In the genomic region with DNA sequence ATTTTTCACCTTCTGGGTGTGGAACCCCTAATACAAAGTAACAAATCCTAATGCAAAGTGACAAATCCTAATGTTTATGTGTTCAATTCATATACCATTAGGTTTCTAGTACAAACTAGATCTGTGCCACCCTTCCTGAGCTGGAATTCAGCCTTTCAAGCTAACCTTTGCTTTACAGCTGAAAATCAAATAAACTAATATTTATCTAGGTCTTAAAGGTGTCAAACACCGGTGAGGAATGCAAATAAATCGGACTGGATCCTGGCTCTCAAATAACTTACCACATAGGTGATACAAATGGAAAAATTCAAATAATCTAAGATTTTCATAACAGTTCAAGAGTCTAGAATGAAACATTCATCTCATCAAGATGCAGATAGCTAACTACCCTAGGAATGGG, we compare ENCODE assay signal across 35 cellular contexts. TPM values are rescaled to one million over a fixed set of nuclear protein-coding genes. Genes with fewer than 3 reads are reported as not detected.
DNase-seq lines count a peak whose midpoint lies in the region; ATAC-seq and TF ChIP-seq lines count a peak whose summit lies in the region.
"Had no signal": no experiment of that assay in that cellular context is flagged by ENCODE, and none has a peak within 500 bp of the region (broad histone marks: within the 10 kb centered on the region; RNA-seq: fewer than 3 reads in every experiment).

No MANE protein-coding gene starts in this region.

- H4K20me1 ChIP-seq in hepatocyte (ENCODE audit: insufficient read depth, poor library complexity, severe bottlenecking) = peaks cover 20% of the 10 kb centered on the region

- peak overlapping the region; percentile 39 for H3K4me2 ChIP-seq in hepatocyte

- no peak for TF ChIP-seq CTCF in CD8-positive, alpha-beta T cell (IDR thresholded peaks at IDR 0.05)
- no peak for TF ChIP-seq CTCF in hepatocyte (IDR thresholded peaks at IDR 0.05; ENCODE audit: poor library complexity)

- H3K27ac ChIP-seq in CD8-positive, alpha-beta T cell (ENCODE audit: low read depth, low read length) = no peak overlapping the region
- peak overlapping the region; percentile 66 for H3K27ac ChIP-seq in hepatocyte
- H3K27ac ChIP-seq: ascending aorta, parathyroid adenoma, uterus had no signal

- peak overlapping the region; percentile 83 for H3K27ac Mint-ChIP-seq in CD8-positive, alpha-beta T cell
- H3K27ac Mint-ChIP-seq in naive thymus-derived CD8-positive, alpha-beta T cell = peak overlapping the region in 6 of 10 donors; percentile 14 to 83 (median 79)
- H3K27ac Mint-ChIP-seq: activated CD8-positive, alpha-beta T cell treated with anti-CD3 and anti-CD28 coated beads for 36 hours; activated naive CD8-positive, alpha-beta T cell treated with anti-CD3 and anti-CD28 coated beads, Interleukin-2, amount 10 ng/mL, durations not matched to agents 7 days and 5 days; CD14-positive monocyte; endodermal cell; HFFc6; nephron progenitor cell had no signal

- no peaks in the 10 kb centered on the region for H3K9me3 ChIP-seq in CD8-positive, alpha-beta T cell (ENCODE audit: low read length)
- no peaks in the 10 kb centered on the region for H3K9me3 ChIP-seq in hepatocyte (ENCODE audit: low read depth)
- H3K9me3 ChIP-seq: ascending aorta, heart right ventricle, uterus had no signal

- H3K9me3 Mint-ChIP-seq in CD8-positive, alpha-beta T cell = no peaks in the 10 kb centered on the region
- no peaks in the 10 kb centered on the region for H3K9me3 Mint-ChIP-seq in naive thymus-derived CD8-positive, alpha-beta T cell
- H3K9me3 Mint-ChIP-seq: activated CD8-positive, alpha-beta T cell treated with anti-CD3 and anti-CD28 coated beads for 36 hours; activated naive CD8-positive, alpha-beta T cell treated with anti-CD3 and anti-CD28 coated beads, Interleukin-2, amount 10 ng/mL, durations not matched to agents 7 days and 5 days; activated T-helper 17 cell treated with anti-CD3 and anti-CD28 coated beads, Interleukin-2, amount 50 U/mL, for 72 hours; CD14-positive monocyte; endodermal cell; HFFc6; nephron progenitor cell; stimulated activated effector memory CD8-positive, alpha-beta T cell treated with anti-CD3 and anti-CD28 coated beads, Interleukin-12 subunit alpha, Interleukin-12 subunit beta, amount 100 ng/mL, for 72 hours had no signal

- no peaks in the 10 kb centered on the region for H3K27me3 Mint-ChIP-seq in CD8-positive, alpha-beta T cell (ENCODE audit: low read depth)
- H3K27me3 Mint-ChIP-seq in naive thymus-derived CD8-positive, alpha-beta T cell = no peaks in the 10 kb centered on the region
- H3K27me3 Mint-ChIP-seq: activated CD8-positive, alpha-beta T cell treated with anti-CD3 and anti-CD28 coated beads for 36 hours; activated naive CD8-positive, alpha-beta T cell treated with anti-CD3 and anti-CD28 coated beads, Interleukin-2, amount 10 ng/mL, durations not matched to agents 7 days and 5 days; activated T-helper 17 cell treated with anti-CD3 and anti-CD28 coated beads, Interleukin-2, amount 50 U/mL, for 72 hours had no signal

- intact Hi-C loops in CD8-positive, alpha-beta T cell (cut with DNase I, micrococcal nuclease) = no loop called here

- 48% methylated on average over 2 of the region's 2 CpGs for WGBS in hepatocyte (ENCODE audit: low lambda C conversion rate, missing lambda C conversion rate)

- peaks cover 90% of the 10 kb centered on the region for H3K4me1 Mint-ChIP-seq in CD8-positive, alpha-beta T cell (ENCODE audit: low read depth)
- peaks cover 46 to 93% (median 91%) of the 10 kb centered on the region in 4 donors for H3K4me1 Mint-ChIP-seq in naive thymus-derived CD8-positive, alpha-beta T cell

- H3K4me1 ChIP-seq in CD8-positive, alpha-beta T cell (ENCODE audit: insufficient read depth, low read length) = peaks cover 39% of the 10 kb centered on the region
- peaks cover 8% of the 10 kb centered on the region for H3K4me1 ChIP-seq in hepatocyte (ENCODE audit: insufficient read depth)
- H3K4me1 ChIP-seq: uterus had no signal

- H3K36me3 ChIP-seq in CD8-positive, alpha-beta T cell (ENCODE audit: insufficient read depth, low read length) = no peaks in the 10 kb centered on the region
- H3K36me3 ChIP-seq in hepatocyte (replicated peaks; ENCODE audit: insufficient read depth, low read depth) = no peaks in the 10 kb centered on the region
- H3K36me3 ChIP-seq: ascending aorta, uterus had no signal

- peaks cover 37% of the 10 kb centered on the region for H3K36me3 Mint-ChIP-seq in CD8-positive, alpha-beta T cell
- peaks cover 0 to 24% (median 1%) of the 10 kb centered on the region in 3 donors for H3K36me3 Mint-ChIP-seq in naive thymus-derived CD8-positive, alpha-beta T cell

- no peaks in the 10 kb centered on the region for H3K9me2 ChIP-seq in hepatocyte (replicated peaks; ENCODE audit: insufficient read depth)

- no peaks in the 10 kb centered on the region for H3K27me3 ChIP-seq in CD8-positive, alpha-beta T cell (ENCODE audit: insufficient read depth, low read length)
- H3K27me3 ChIP-seq in hepatocyte = no peaks in the 10 kb centered on the region
- H3K27me3 ChIP-seq: ascending aorta, heart right ventricle, uterus had no signal

- POLR2A ChIA-PET in CD8-positive, alpha-beta T cell (lab: Charles Lee) = interaction anchor here (1.3 to 1.8 kb wide), 2 partner anchors 12 to 22 kb away, joined by 4 to 5 read pairs; a partner anchor contains a TSS
- POLR2A ChIA-PET in naive thymus-derived CD8-positive, alpha-beta T cell (lab: Charles Lee) = no interaction called here

- CTCF ChIA-PET in CD8-positive, alpha-beta T cell (lab: Charles Lee) = interaction anchor here (1.3 kb wide), 1 partner anchor 199 kb away, joined by 3 read pairs; no protein-coding TSS in a partner anchor

- no peak overlapping the region for H3K4me3 Mint-ChIP-seq in CD8-positive, alpha-beta T cell
- no peak overlapping the region for H3K4me3 Mint-ChIP-seq in naive thymus-derived CD8-positive, alpha-beta T cell
- H3K4me3 Mint-ChIP-seq: activated CD8-positive, alpha-beta T cell treated with anti-CD3 and anti-CD28 coated beads for 36 hours; activated naive CD8-positive, alpha-beta T cell treated with anti-CD3 and anti-CD28 coated beads, Interleukin-2, amount 10 ng/mL, durations not matched to agents 7 days and 5 days; activated T-helper 17 cell treated with anti-CD3 and anti-CD28 coated beads, Interleukin-2, amount 50 U/mL, for 72 hours; CD14-positive monocyte; endodermal cell; HFFc6; nephron progenitor cell; stimulated activated effector memory CD8-positive, alpha-beta T cell treated with anti-CD3 and anti-CD28 coated beads, Interleukin-12 subunit alpha, Interleukin-12 subunit beta, amount 100 ng/mL, for 72 hours had no signal

- H2AFZ ChIP-seq in hepatocyte = no peak overlapping the region
- H2AFZ ChIP-seq: parathyroid adenoma had no signal

- H3K79me2 ChIP-seq in hepatocyte = peaks cover 97% of the 10 kb centered on the region

- DNase-seq in CD8-positive, alpha-beta T cell = no peak
- DNase-seq in HT-29 (ENCODE audit: low spot score) = peak; percentile 5
- peak; percentile 29 for DNase-seq in hepatocyte (ENCODE audit: low spot score)
- no peak for DNase-seq in naive thymus-derived CD8-positive, alpha-beta T cell
- DNase-seq in LoVo (ENCODE audit: low spot score) = no peak
- DNase-seq in activated CD4-positive, CD25-positive, alpha-beta regulatory T cell (lab: John Stamatoyannopoulos, UW) = no peak
- DNase-seq in stimulated activated CD4-positive, alpha-beta T cell treated with anti-CD3 and anti-CD28 coated beads, Interleukin-1b, Interleukin-23, amount 100 ng/mL, for 48 hours = no peak
- DNase-seq: activated CD8-positive, alpha-beta T cell treated with anti-CD3 and anti-CD28 coated beads for 36 hours; activated naive CD8-positive, alpha-beta T cell treated with anti-CD3 and anti-CD28 coated beads, Interleukin-2, amount 10 ng/mL, durations not matched to agents 7 days and 5 days; caudate nucleus; cortex of kidney; DMS 273 treated with DMSO at 0.1 percent for 48 hours; endodermal cell; foreskin melanocyte; GOT3; heart right ventricle; HFFc6; IMR-90; midbrain; NCI-H1105; NCI-H1930; NCI-H2227 treated with DMSO at 0.1 percent for 48 hours; nephron progenitor cell; right cardiac atrium; stimulated activated CD4-positive, alpha-beta T cell treated with anti-CD3 and anti-CD28 coated beads, Interleukin-12 subunit alpha, Interleukin-12 subunit beta, amount 100 ng/mL, for 4 hours; stimulated activated CD4-positive, alpha-beta T cell treated with anti-CD3 and anti-CD28 coated beads, Interleukin-4, amount 100 ng/mL, for 24 hours; SW 1271; uterus had no signal

- no peak for ATAC-seq in CD8-positive, alpha-beta T cell
- ATAC-seq in naive thymus-derived CD8-positive, alpha-beta T cell = no peak
- ATAC-seq: activated CD4-positive, CD25-positive, alpha-beta regulatory T cell treated with anti-CD3 and anti-CD28 coated beads, Interleukin-2, amount 50 U/mL, for 24 hours; activated CD8-positive, alpha-beta T cell treated with anti-CD3 and anti-CD28 coated beads for 36 hours; activated T-helper 17 cell treated with anti-CD3 and anti-CD28 coated beads, Interleukin-2, amount 50 U/mL, for 72 hours; esophagus mucosa; heart right ventricle; right cardiac atrium; stimulated activated effector memory CD8-positive, alpha-beta T cell treated with anti-CD3 and anti-CD28 coated beads, Interleukin-12 subunit alpha, Interleukin-12 subunit beta, amount 100 ng/mL, for 72 hours had no signal

- no peak overlapping the region for H3K4me3 ChIP-seq in CD8-positive, alpha-beta T cell (ENCODE audit: low read depth, low read length)
- no peak overlapping the region for H3K4me3 ChIP-seq in hepatocyte
- H3K4me3 ChIP-seq: ascending aorta, heart right ventricle, uterus had no signal

RNA-seq across cellular contexts. Expression of a gene that starts 11.6 kb away (rescaled TPM):
- 1 to 10 TPM; 7.9 to 9.3 TPM for total RNA-seq in CD8-positive, alpha-beta T cell
- total RNA-seq in HT-29 (2014; rRNA removed; shearing (Covaris generic)) = 6.6 and 9.2 TPM in 2 replicates
- 41.1 and 50.5 TPM in 2 replicates for total RNA-seq in hepatocyte
- 17.7 and 19.1 TPM in 2 replicates for polyA plus RNA-seq in hepatocyte
- total RNA-seq in naive thymus-derived CD8-positive, alpha-beta T cell = 10 to 100 TPM; 62.6 to 77.1 TPM
- polyA plus RNA-seq in naive thymus-derived CD8-positive, alpha-beta T cell = 10 to 100 TPM; 72.7 to 80.7 (median 78.3) TPM

Comparison
In these comparisons a context has a peak if more than half of its experiments do, and no peak if none do; other contexts are left out.
1. DNase-seq: peak in HT-29 (single experiment) and hepatocyte (single experiment); none in CD8-positive, alpha-beta T cell (0 of 7), naive thymus-derived CD8-positive, alpha-beta T cell (0 of 10), LoVo (single experiment), activated CD4-positive, CD25-positive, alpha-beta regulatory T cell (0 of 4) and stimulated activated CD4-positive, alpha-beta T cell treated with anti-CD3 and anti-CD28 coated beads, Interleukin-1b, Interleukin-23, amount 100 ng/mL, for 48 hours (single experiment).